ENCODE assay signal across 1 cellular context in the genomic region with DNA sequence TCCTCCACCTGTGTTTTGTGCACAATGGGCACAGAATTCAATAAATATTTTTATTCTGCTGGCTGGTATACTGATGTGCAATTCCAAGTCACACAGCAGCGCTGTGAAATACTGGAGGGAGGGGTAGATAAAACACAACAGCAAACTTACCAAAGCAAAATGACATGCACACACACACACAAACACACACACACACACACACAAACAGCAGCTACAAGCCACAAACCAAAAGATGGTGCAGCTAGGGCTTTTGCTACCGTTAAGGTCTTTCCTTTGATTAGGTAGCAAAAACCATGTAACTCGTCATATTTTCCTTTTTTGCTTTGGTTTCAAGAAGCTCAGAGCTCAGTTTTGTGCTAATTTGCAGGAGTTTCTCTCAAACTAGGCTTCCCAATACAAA.
TF ChIP-seq lines count a peak whose summit lies in the region.

No MANE protein-coding gene starts in this region.

TF ChIP-seq in HCT116, 20 proteins besides CTCF, POLR2A, EP300 and RAD21 (continued from another document):
- TF ChIP-seq, protein P1, sequence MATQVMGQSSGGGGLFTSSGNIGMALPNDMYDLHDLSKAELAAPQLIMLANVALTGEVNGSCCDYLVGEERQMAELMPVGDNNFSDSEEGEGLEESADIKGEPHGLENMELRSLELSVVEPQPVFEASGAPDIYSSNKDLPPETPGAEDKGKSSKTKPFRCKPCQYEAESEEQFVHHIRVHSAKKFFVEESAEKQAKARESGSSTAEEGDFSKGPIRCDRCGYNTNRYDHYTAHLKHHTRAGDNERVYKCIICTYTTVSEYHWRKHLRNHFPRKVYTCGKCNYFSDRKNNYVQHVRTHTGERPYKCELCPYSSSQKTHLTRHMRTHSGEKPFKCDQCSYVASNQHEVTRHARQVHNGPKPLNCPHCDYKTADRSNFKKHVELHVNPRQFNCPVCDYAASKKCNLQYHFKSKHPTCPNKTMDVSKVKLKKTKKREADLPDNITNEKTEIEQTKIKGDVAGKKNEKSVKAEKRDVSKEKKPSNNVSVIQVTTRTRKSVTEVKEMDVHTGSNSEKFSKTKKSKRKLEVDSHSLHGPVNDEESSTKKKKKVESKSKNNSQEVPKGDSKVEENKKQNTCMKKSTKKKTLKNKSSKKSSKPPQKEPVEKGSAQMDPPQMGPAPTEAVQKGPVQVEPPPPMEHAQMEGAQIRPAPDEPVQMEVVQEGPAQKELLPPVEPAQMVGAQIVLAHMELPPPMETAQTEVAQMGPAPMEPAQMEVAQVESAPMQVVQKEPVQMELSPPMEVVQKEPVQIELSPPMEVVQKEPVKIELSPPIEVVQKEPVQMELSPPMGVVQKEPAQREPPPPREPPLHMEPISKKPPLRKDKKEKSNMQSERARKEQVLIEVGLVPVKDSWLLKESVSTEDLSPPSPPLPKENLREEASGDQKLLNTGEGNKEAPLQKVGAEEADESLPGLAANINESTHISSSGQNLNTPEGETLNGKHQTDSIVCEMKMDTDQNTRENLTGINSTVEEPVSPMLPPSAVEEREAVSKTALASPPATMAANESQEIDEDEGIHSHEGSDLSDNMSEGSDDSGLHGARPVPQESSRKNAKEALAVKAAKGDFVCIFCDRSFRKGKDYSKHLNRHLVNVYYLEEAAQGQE (IDR thresholded peaks at IDR 0.05; ENCODE audit: low read depth): no peak
- TF ChIP-seq CBX3 (IDR thresholded peaks at IDR 0.05; ENCODE audit: low read depth): no peak
- no peak for TF ChIP-seq ZNF274 (IDR thresholded peaks at IDR 0.05; ENCODE audit: low read depth, low read length)
- no peak for TF ChIP-seq SP1 (IDR thresholded peaks at IDR 0.05; ENCODE audit: low read depth)
- TF ChIP-seq TCF7L2 (IDR thresholded peaks at IDR 0.05; ENCODE audit: borderline replicate concordance, extremely low read depth, insufficient read depth, insufficient read length): no peak
- TF ChIP-seq, protein P2, sequence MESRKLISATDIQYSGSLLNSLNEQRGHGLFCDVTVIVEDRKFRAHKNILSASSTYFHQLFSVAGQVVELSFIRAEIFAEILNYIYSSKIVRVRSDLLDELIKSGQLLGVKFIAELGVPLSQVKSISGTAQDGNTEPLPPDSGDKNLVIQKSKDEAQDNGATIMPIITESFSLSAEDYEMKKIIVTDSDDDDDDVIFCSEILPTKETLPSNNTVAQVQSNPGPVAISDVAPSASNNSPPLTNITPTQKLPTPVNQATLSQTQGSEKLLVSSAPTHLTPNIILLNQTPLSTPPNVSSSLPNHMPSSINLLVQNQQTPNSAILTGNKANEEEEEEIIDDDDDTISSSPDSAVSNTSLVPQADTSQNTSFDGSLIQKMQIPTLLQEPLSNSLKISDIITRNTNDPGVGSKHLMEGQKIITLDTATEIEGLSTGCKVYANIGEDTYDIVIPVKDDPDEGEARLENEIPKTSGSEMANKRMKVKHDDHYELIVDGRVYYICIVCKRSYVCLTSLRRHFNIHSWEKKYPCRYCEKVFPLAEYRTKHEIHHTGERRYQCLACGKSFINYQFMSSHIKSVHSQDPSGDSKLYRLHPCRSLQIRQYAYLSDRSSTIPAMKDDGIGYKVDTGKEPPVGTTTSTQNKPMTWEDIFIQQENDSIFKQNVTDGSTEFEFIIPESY (IDR thresholded peaks at IDR 0.05; ENCODE audit: extremely low read depth, insufficient replicate concordance, low read length): no peak
- TF ChIP-seq EGR1 (IDR thresholded peaks at IDR 0.05; ENCODE audit: low read depth): no peak
- no peak for TF ChIP-seq POLR2AphosphoS5 (IDR thresholded peaks at IDR 0.05; ENCODE audit: low read depth, low read length)
- TF ChIP-seq, protein P3, sequence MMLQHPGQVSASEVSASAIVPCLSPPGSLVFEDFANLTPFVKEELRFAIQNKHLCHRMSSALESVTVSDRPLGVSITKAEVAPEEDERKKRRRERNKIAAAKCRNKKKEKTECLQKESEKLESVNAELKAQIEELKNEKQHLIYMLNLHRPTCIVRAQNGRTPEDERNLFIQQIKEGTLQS (IDR thresholded peaks at IDR 0.05): no peak
- TF ChIP-seq ELF1 (IDR thresholded peaks at IDR 0.05; ENCODE audit: borderline replicate concordance, low read depth): no peak
